Comparison of ENCODE assay signal across 10 cellular contexts in the genomic region with DNA sequence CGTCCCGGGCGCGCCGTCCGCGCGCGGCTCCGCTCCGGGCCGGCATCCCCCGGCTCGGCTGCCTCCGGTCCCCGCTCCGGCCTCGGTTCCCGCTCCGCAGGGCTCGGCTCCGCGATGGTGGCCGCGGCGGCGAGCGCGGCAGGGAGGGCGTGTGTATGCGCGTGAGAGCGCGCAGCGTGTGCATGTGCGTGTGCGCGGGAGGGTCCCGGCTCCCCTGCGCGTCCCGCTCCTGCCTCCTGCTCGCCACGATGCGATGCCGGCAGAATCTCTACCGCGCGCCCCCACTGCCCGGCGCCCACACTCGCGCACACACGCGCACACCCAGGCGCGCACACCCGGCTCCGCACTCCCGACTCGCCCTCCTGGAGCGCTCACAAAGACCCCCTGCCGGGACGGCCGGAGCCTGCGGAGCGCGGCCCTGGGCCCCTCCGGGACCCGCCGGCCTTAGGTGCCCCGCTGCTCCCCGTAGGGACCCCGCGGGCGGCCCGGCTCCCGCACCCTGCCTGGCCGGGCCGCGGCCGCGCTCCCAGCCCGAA.
A peak's percentile ranks its signal among the peaks of the same experiment; 100 is the strongest.
DNase-seq lines count a peak whose midpoint lies in the region; ATAC-seq and TF ChIP-seq lines count a peak whose summit lies in the region.
"Had no signal": no experiment of that assay in that cellular context is flagged by ENCODE, and none has a peak within 500 bp of the region (broad histone marks: within the 10 kb centered on the region; RNA-seq: fewer than 3 reads in every experiment).

No MANE protein-coding gene starts in this region.

- H3K4me1 ChIP-seq in neural progenitor cell (peaks cover 25% of the 10 kb centered on the region), adrenal gland (replicated peaks in 1 of 2) (peaks cover 4 to 9% of the 10 kb centered on the region in 2 donors)

- peak overlapping the region; percentile 61 for H3K4me3 ChIP-seq in neural progenitor cell
- peak overlapping the region in 1 of 4 donors; percentile 19 for H3K4me3 ChIP-seq in adrenal gland

- H3K36me3 Mint-ChIP-seq in chondrocyte (ENCODE audit: low read depth) (no peaks in the 10 kb centered on the region), neural progenitor cell (no peaks in the 10 kb centered on the region)

- CTCF ChIA-PET in HEK293T (lab: Yijun Ruan, JAX): interaction anchor here (1.1 to 2.8 kb wide), 6 partner anchors 10 to 202 kb away, joined by 3 to 21 read pairs (median 5); no protein-coding TSS in a partner anchor

- 1% methylated on average over 83 to 84 of the region's 84 CpGs; no CpG with 5 or more reads in 2 of the 4 donors for WGBS in adrenal gland, 4 donors

- H3K27me3 ChIP-seq in neural progenitor cell (peaks cover 56% of the 10 kb centered on the region), adrenal gland (peaks cover 47% of the 10 kb centered on the region)

- H3K9me3 ChIP-seq in neural progenitor cell (ENCODE audit: low read depth) (no peaks in the 10 kb centered on the region), adrenal gland (replicated peaks in 1 of 3) (no peaks in the 10 kb centered on the region)

- H3K27ac ChIP-seq in neural progenitor cell (no peak overlapping the region), adrenal gland (no peak overlapping the region)

- H2AFZ ChIP-seq in neural progenitor cell (replicated peaks): peak overlapping the region; percentile 92

- peak overlapping the region; percentile 93 for H3K4me2 ChIP-seq in neural progenitor cell

- no peaks in the 10 kb centered on the region for H3K79me2 ChIP-seq in neural progenitor cell (ENCODE audit: low read depth)

- H3K4me1 Mint-ChIP-seq in chondrocyte (ENCODE audit: low read depth) (no peaks in the 10 kb centered on the region), neural progenitor cell (peaks cover 19% of the 10 kb centered on the region)

- peaks cover 38% of the 10 kb centered on the region for H3K27me3 Mint-ChIP-seq in chondrocyte (ENCODE audit: low read depth)
- peaks cover 47% of the 10 kb centered on the region for H3K27me3 Mint-ChIP-seq in neural progenitor cell (ENCODE audit: insufficient read depth, low read depth)

- intact Hi-C loops in adrenal gland (cut with DNase I) (no loop called here), posterior vena cava (cut with DNase I) (no loop called here)

- POLR2A ChIA-PET in HEK293T (lab: Yijun Ruan, JAX): no interaction called here

- peak; percentile 67 for DNase-seq in Ammon's horn (ENCODE audit: low spot score)
- DNase-seq in HEK293T (ENCODE audit: extremely low spot score): peak; percentile 66
- DNase-seq in chondrocyte (ENCODE audit: low spot score): no peak
- DNase-seq in neural progenitor cell (ENCODE audit: low spot score): peak; percentile 71
- DNase-seq in adrenal gland: no peak
- DNase-seq in posterior vena cava (ENCODE audit: low spot score): no peak
- DNase-seq in DMS153 treated with DMSO at 0.1 percent for 48 hours (lab: John Stamatoyannopoulos, UW; ENCODE audit: unreplicated experiment): no peak
- DNase-seq: central memory CD4-positive, alpha-beta T cell; T1000 had no signal

- no peak for TF ChIP-seq POLR2A in adrenal gland (IDR thresholded peaks at IDR 0.05)

- H3K9me3 Mint-ChIP-seq in chondrocyte (ENCODE audit: low read depth) (no peaks in the 10 kb centered on the region), neural progenitor cell (no peaks in the 10 kb centered on the region)

- H3K4me3 Mint-ChIP-seq in chondrocyte (ENCODE audit: unreplicated experiment): peak overlapping the region; percentile 55
- H3K4me3 Mint-ChIP-seq in neural progenitor cell: peak overlapping the region; percentile 33

- no peak overlapping the region for H3K9ac ChIP-seq in neural progenitor cell

- peaks cover 25% of the 10 kb centered on the region for H3F3A ChIP-seq in neural progenitor cell (ENCODE audit: low read depth)

- no peak for ATAC-seq in GM18870 (IDR thresholded peaks at IDR 0.05; ENCODE audit: unreplicated experiment)

- TF ChIP-seq CTCF in chondrocyte (IDR thresholded peaks at IDR 0.05) (no peak), neural progenitor cell (IDR thresholded peaks at IDR 0.05) (no peak), adrenal gland (IDR thresholded peaks at IDR 0.05) (no peak)

- H3K36me3 ChIP-seq in neural progenitor cell (no peaks in the 10 kb centered on the region), adrenal gland (replicated peaks in 1 of 2) (no peaks in the 10 kb centered on the region)

- H4K20me1 ChIP-seq in neural progenitor cell (ENCODE audit: low read depth): peaks cover 26% of the 10 kb centered on the region

- H3K27ac Mint-ChIP-seq in chondrocyte (ENCODE audit: unreplicated experiment) (no peak overlapping the region), neural progenitor cell (no peak overlapping the region)

TF ChIP-seq in HEK293T, 16 proteins besides CTCF, POLR2A, EP300 and RAD21:
- TF ChIP-seq L3MBTL2 (conservative IDR thresholded peaks at IDR 0.05) (peak; percentile 81; the same call in 1 of the 2 replicates), ARNT (IDR thresholded peaks at IDR 0.05) (0 out of 2 replicates have a peak, but pooled peaks have one; percentile 22), NFRKB (IDR thresholded peaks at IDR 0.05) (no peak), TARDBP (IDR thresholded peaks at IDR 0.05) (no peak)

Comparison
In these comparisons a context has a peak if more than half of its experiments do, and no peak if none do; other contexts are left out.
1. DNase-seq: peak in Ammon's horn (single experiment), HEK293T (single experiment) and neural progenitor cell (single experiment); none in chondrocyte (single experiment), adrenal gland (0 of 7), posterior vena cava (single experiment) and DMS153 treated with DMSO at 0.1 percent for 48 hours (single experiment).